Comparison of ENCODE assay signal across 3 cellular contexts in the genomic region with DNA sequence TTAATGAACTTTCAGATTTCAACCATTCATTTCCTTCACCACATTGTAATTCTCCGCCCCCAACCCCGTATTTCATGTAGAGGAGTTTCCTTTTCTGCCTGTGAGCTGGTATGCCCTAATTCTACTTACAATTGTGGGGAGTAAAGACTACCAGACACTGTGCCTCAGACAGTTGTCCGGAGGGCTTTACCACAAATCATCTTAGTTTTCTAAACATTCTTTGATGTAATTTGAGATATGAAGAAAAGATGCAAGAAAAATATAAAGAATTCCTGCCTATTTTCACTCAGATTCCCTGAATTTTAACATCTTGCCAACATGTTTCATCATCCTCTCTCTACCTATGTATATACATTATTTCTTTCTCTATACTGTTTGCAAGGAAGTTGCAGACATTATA.
TF ChIP-seq lines count a peak whose summit lies in the region.

No MANE protein-coding gene starts in this region.

TF ChIP-seq in SK-N-SH treated with all-trans-retinoic acid at 6 μM for 48 hours, 23 proteins besides CTCF, POLR2A, EP300 and RAD21:
- TF ChIP-seq, protein P1, sequence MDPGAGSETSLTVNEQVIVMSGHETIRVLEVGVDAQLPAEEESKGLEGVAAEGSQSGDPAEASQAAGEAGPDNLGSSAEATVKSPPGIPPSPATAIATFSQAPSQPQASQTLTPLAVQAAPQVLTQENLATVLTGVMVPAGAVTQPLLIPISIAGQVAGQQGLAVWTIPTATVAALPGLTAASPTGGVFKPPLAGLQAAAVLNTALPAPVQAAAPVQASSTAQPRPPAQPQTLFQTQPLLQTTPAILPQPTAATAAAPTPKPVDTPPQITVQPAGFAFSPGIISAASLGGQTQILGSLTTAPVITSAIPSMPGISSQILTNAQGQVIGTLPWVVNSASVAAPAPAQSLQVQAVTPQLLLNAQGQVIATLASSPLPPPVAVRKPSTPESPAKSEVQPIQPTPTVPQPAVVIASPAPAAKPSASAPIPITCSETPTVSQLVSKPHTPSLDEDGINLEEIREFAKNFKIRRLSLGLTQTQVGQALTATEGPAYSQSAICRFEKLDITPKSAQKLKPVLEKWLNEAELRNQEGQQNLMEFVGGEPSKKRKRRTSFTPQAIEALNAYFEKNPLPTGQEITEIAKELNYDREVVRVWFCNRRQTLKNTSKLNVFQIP (CRISPR knock-in tag; IDR thresholded peaks at IDR 0.05; ENCODE audit: borderline replicate concordance, low read depth), result no peak
- no peak for TF ChIP-seq ZNF70 (CRISPR knock-in tag; IDR thresholded peaks at IDR 0.05)
- TF ChIP-seq ZNF8 (CRISPR knock-in tag; IDR thresholded peaks at IDR 0.05), result no peak
- TF ChIP-seq OSR1 (CRISPR knock-in tag; IDR thresholded peaks at IDR 0.05), result no peak
- no peak for TF ChIP-seq TCF4 (CRISPR knock-in tag; IDR thresholded peaks at IDR 0.05; ENCODE audit: borderline replicate concordance)
TF ChIP-seq in SK-N-SH treated with all-trans-retinoic acid at 6 μM for 48 hours: peak in this region for 0.

TF ChIP-seq in SK-N-SH, 30 proteins besides CTCF, POLR2A, EP300 and RAD21:
- TF ChIP-seq, protein P2, sequence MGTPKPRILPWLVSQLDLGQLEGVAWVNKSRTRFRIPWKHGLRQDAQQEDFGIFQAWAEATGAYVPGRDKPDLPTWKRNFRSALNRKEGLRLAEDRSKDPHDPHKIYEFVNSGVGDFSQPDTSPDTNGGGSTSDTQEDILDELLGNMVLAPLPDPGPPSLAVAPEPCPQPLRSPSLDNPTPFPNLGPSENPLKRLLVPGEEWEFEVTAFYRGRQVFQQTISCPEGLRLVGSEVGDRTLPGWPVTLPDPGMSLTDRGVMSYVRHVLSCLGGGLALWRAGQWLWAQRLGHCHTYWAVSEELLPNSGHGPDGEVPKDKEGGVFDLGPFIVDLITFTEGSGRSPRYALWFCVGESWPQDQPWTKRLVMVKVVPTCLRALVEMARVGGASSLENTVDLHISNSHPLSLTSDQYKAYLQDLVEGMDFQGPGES (IDR thresholded peaks at IDR 0.05; ENCODE audit: low read depth, low read length), result no peak
- no peak for TF ChIP-seq NRF1 (IDR thresholded peaks at IDR 0.05; ENCODE audit: low read depth, low read length)
- TF ChIP-seq, protein P3, sequence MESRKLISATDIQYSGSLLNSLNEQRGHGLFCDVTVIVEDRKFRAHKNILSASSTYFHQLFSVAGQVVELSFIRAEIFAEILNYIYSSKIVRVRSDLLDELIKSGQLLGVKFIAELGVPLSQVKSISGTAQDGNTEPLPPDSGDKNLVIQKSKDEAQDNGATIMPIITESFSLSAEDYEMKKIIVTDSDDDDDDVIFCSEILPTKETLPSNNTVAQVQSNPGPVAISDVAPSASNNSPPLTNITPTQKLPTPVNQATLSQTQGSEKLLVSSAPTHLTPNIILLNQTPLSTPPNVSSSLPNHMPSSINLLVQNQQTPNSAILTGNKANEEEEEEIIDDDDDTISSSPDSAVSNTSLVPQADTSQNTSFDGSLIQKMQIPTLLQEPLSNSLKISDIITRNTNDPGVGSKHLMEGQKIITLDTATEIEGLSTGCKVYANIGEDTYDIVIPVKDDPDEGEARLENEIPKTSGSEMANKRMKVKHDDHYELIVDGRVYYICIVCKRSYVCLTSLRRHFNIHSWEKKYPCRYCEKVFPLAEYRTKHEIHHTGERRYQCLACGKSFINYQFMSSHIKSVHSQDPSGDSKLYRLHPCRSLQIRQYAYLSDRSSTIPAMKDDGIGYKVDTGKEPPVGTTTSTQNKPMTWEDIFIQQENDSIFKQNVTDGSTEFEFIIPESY (IDR thresholded peaks at IDR 0.05; ENCODE audit: borderline replicate concordance, low read depth), result no peak
- TF ChIP-seq, protein P4, sequence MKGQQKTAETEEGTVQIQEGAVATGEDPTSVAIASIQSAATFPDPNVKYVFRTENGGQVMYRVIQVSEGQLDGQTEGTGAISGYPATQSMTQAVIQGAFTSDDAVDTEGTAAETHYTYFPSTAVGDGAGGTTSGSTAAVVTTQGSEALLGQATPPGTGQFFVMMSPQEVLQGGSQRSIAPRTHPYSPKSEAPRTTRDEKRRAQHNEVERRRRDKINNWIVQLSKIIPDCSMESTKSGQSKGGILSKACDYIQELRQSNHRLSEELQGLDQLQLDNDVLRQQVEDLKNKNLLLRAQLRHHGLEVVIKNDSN (IDR thresholded peaks at IDR 0.05; ENCODE audit: borderline replicate concordance, low read depth), result no peak
- TF ChIP-seq YY1 (IDR thresholded peaks at IDR 0.05; ENCODE audit: low read depth), result no peak
- no peak for TF ChIP-seq TAF1 (IDR thresholded peaks at IDR 0.05; ENCODE audit: borderline replicate concordance, low read depth, low read length)
- TF ChIP-seq, protein P5, sequence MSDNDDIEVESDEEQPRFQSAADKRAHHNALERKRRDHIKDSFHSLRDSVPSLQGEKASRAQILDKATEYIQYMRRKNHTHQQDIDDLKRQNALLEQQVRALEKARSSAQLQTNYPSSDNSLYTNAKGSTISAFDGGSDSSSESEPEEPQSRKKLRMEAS (IDR thresholded peaks at IDR 0.05; ENCODE audit: low read depth), result no peak
- TF ChIP-seq CHD2 (IDR thresholded peaks at IDR 0.05; ENCODE audit: low read length, partially characterized antibody), result no peak
- TF ChIP-seq RFX5 (IDR thresholded peaks at IDR 0.05; ENCODE audit: low read length), result no peak
- TF ChIP-seq TCF12 (IDR thresholded peaks at IDR 0.05), result no peak
- TF ChIP-seq ELF1 (IDR thresholded peaks at IDR 0.05), result no peak
- TF ChIP-seq MEF2A (IDR thresholded peaks at IDR 0.05; ENCODE audit: borderline replicate concordance, low read depth), result no peak
- no peak for TF ChIP-seq JUND (IDR thresholded peaks at IDR 0.05)
- TF ChIP-seq, protein P6, sequence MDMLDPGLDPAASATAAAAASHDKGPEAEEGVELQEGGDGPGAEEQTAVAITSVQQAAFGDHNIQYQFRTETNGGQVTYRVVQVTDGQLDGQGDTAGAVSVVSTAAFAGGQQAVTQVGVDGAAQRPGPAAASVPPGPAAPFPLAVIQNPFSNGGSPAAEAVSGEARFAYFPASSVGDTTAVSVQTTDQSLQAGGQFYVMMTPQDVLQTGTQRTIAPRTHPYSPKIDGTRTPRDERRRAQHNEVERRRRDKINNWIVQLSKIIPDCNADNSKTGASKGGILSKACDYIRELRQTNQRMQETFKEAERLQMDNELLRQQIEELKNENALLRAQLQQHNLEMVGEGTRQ (IDR thresholded peaks at IDR 0.05; ENCODE audit: borderline replicate concordance, low read depth, low read length), result no peak

TF ChIP-seq in K562, 482 proteins besides CTCF, POLR2A, EP300 and RAD21:
- TF ChIP-seq, protein P7, sequence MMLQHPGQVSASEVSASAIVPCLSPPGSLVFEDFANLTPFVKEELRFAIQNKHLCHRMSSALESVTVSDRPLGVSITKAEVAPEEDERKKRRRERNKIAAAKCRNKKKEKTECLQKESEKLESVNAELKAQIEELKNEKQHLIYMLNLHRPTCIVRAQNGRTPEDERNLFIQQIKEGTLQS (IDR thresholded peaks at IDR 0.05), result peak; percentile 37; the same call in 1 of the 2 replicates
- TF ChIP-seq, protein P7 (CRISPR knock-in tag; conservative IDR thresholded peaks at IDR 0.05), result no peak
- TF ChIP-seq TRIM24 (IDR thresholded peaks at IDR 0.05) (peak; percentile 39 to 48; a peak in 2 of 4 replicates), CEBPG (CRISPR knock-in tag; IDR thresholded peaks at IDR 0.05) (no peak), CEBPG (tag; conservative IDR thresholded peaks at IDR 0.05 in 1 of 2, IDR thresholded peaks at IDR 0.05 in 1 of 2) (peak; percentile 18 to 84; a peak in 3 of 4 replicates)
- TF ChIP-seq, protein P8, sequence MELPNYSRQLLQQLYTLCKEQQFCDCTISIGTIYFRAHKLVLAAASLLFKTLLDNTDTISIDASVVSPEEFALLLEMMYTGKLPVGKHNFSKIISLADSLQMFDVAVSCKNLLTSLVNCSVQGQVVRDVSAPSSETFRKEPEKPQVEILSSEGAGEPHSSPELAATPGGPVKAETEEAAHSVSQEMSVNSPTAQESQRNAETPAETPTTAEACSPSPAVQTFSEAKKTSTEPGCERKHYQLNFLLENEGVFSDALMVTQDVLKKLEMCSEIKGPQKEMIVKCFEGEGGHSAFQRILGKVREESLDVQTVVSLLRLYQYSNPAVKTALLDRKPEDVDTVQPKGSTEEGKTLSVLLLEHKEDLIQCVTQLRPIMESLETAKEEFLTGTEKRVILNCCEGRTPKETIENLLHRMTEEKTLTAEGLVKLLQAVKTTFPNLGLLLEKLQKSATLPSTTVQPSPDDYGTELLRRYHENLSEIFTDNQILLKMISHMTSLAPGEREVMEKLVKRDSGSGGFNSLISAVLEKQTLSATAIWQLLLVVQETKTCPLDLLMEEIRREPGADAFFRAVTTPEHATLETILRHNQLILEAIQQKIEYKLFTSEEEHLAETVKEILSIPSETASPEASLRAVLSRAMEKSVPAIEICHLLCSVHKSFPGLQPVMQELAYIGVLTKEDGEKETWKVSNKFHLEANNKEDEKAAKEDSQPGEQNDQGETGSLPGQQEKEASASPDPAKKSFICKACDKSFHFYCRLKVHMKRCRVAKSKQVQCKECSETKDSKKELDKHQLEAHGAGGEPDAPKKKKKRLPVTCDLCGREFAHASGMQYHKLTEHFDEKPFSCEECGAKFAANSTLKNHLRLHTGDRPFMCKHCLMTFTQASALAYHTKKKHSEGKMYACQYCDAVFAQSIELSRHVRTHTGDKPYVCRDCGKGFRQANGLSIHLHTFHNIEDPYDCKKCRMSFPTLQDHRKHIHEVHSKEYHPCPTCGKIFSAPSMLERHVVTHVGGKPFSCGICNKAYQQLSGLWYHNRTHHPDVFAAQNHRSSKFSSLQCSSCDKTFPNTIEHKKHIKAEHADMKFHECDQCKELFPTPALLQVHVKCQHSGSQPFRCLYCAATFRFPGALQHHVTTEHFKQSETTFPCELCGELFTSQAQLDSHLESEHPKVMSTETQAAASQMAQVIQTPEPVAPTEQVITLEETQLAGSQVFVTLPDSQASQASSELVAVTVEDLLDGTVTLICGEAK (IDR thresholded peaks at IDR 0.05), result no peak
- TF ChIP-seq, protein P8 (CRISPR knock-in tag; IDR thresholded peaks at IDR 0.05), result no peak
